In the genomic region with DNA sequence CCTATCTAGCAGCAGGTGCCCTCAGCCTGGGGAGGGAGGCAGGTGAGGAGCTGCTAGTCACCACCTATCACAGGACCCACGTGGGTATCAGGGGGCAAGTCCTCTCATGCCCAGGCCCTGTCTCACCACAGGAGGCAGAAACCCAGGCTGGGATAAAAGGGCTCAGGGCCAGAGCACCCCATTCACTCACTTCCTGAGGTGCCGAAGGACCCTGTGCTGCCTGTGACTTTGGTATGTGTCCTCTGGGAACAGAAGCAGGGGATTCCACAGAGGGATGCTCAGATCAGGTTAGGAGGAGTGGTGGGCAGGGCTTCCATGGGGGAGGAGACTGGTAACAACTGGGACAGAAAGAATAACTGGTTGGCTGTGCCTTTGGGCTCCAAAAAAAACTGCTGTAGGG, we compare ENCODE assay signal across 26 cellular contexts. TPM values are rescaled to one million over a fixed set of nuclear protein-coding genes. Genes with fewer than 3 reads are reported as not detected.
A peak's percentile ranks its signal among the peaks of the same experiment; 100 is the strongest.
DNase-seq lines count a peak whose midpoint lies in the region; ATAC-seq and TF ChIP-seq lines count a peak whose summit lies in the region.
"Had no signal": no experiment of that assay in that cellular context is flagged by ENCODE, and none has a peak within 500 bp of the region (broad histone marks: within the 10 kb centered on the region; RNA-seq: fewer than 3 reads in every experiment).

Gene LCE1E, plus strand, starts transcription at position 181 of the 400 bp plus-strand sequence. CDS start 1,043 bp downstream, outside the sequence.

- H3K27me3 ChIP-seq in BE2C, result no peaks in the 10 kb centered on the region
- H3K27me3 ChIP-seq: esophagus muscularis mucosa, gastrocnemius medialis had no signal

- H3K4me3 ChIP-seq in BE2C (ENCODE audit: low read depth, low read length), result no peak within 1 kb of the TSS
- H3K4me3 ChIP-seq: esophagus muscularis mucosa, gastrocnemius medialis had no signal

- H3K4me1 ChIP-seq in BE2C, result no peaks in the 10 kb centered on the region
- H3K4me1 ChIP-seq: esophagus muscularis mucosa, gastrocnemius medialis had no signal

- peak; percentile 43 for TF ChIP-seq POLR2A in GM19193 (IDR thresholded peaks at IDR 0.05; ENCODE audit: extremely low read depth, insufficient read depth, insufficient read length)

- ATAC-seq in HG03108 (IDR thresholded peaks at IDR 0.05; ENCODE audit: unreplicated experiment), result no peak
- ATAC-seq: activated CD8-positive, alpha-beta memory T cell treated with anti-CD3 and anti-CD28 coated beads, Interleukin-2, amount 10 ng/mL, durations not matched to agents 7 days and 5 days; activated T-cell treated with anti-CD3 and anti-CD28 coated beads, Interleukin-2, amount 50 U/mL, for 72 hours; gastrocnemius medialis; HepG2; right cardiac atrium had no signal

- H3K36me3 ChIP-seq in BE2C, result no peaks in the 10 kb centered on the region
- H3K36me3 ChIP-seq: esophagus muscularis mucosa, gastrocnemius medialis had no signal

- no peak for TF ChIP-seq CTCF in BE2C (IDR thresholded peaks at IDR 0.05; ENCODE audit: low read depth, low read length)

- peak; percentile 0 for DNase-seq in Ammon's horn (ENCODE audit: low spot score)
- peak in 2 of 3 experiments; percentile 67 to 81 for DNase-seq in NCI-H1417 (lab: John Stamatoyannopoulos, UW)
- peak; percentile 58 for DNase-seq in epithelial cell of prostate (ENCODE audit: low read depth, low spot score)
- DNase-seq in HuH-7.5 (ENCODE audit: low spot score), result no peak
- DNase-seq in OCI-M2 (lab: John Stamatoyannopoulos, UW; ENCODE audit: unreplicated experiment), result no peak
- no peak for DNase-seq in BE2C
- DNase-seq: activated CD4-positive, alpha-beta T cell treated with anti-CD3 and anti-CD28 coated beads, Interleukin-2, amount 50 U/mL, for 1 hour; activated CD8-positive, alpha-beta memory T cell treated with anti-CD3 and anti-CD28 coated beads, Interleukin-2, amount 10 ng/mL, durations not matched to agents 7 days and 5 days; activated naive CD4-positive, alpha-beta T cell treated with anti-CD3 and anti-CD28 coated beads for 36 hours; activated T-cell treated with anti-CD3 and anti-CD28 coated beads, Interleukin-2, amount 50 U/mL, for 72 hours; C1 segment of cervical spinal cord; Caco-2; effector CD8-positive, alpha-beta T cell; gastrocnemius medialis; GOT3; hypothalamus; NCI-H1092; NCI-H524; right cardiac atrium; stimulated activated CD4-positive, alpha-beta T cell treated with anti-CD3 and anti-CD28 coated beads, Interleukin-4, amount 100 ng/mL, for 4 hours; stimulated activated naive CD4-positive, alpha-beta T cell treated with Interleukin-2 at 50 U/mL for 16 hours had no signal

- no peaks in the 10 kb centered on the region for H3K9me3 ChIP-seq in BE2C
- H3K9me3 ChIP-seq: Caco-2, esophagus muscularis mucosa, gastrocnemius medialis had no signal

- H3K27ac ChIP-seq in epithelial cell of prostate, result no peak within 1 kb of the TSS
- H3K27ac ChIP-seq: esophagus muscularis mucosa, gastrocnemius medialis had no signal

RNA-seq across cellular contexts. Expression of gene LCE1E, which starts in this region (rescaled TPM):
- not detected for polyA plus RNA-seq in BE2C (2012; ENCODE audit: insufficient read depth, insufficient read length, low read depth)
- polyA plus RNA-seq: liver, right cardiac atrium had no signal

Comparison
In these comparisons a context has a peak if more than half of its experiments do, and no peak if none do; other contexts are left out.
1. DNase-seq: peak in Ammon's horn (single experiment), NCI-H1417 (2 of 3) and epithelial cell of prostate (single experiment); none in HuH-7.5 (single experiment), OCI-M2 (single experiment) and BE2C (single experiment).